In the genomic region with DNA sequence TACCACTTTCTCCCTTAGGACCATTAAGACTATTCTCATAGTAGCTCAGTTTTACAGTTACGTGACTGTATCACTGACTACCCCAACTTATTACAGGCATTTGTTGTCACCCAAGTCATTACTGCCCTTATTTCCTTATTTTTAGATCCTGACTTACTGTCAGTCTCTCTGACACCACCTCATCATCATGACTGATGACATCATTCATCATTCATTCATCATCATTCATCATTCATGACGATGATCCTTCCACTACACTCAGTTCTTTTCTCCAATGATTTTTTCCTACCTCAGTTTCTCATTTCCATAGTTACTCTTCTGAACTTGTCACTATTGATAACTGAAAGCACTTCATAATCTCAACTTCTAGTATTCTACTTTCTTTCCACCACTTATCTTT, we compare ENCODE assay signal across 18 cellular contexts.
"Had no signal": no experiment of that assay in that cellular context is flagged by ENCODE, and none has a peak within 500 bp of the region (broad histone marks: within the 10 kb centered on the region; RNA-seq: fewer than 3 reads in every experiment).

No MANE protein-coding gene starts in this region.

- H3K36me3 ChIP-seq: colonic mucosa, prostate gland had no signal

- H3K27me3 ChIP-seq: colonic mucosa, heart left ventricle, suprapubic skin, upper lobe of right lung had no signal

- H3K4me1 ChIP-seq: colonic mucosa, prostate gland, suprapubic skin, upper lobe of right lung had no signal

- H3K27ac ChIP-seq: colonic mucosa, heart left ventricle, prostate gland, suprapubic skin, upper lobe of right lung had no signal

- FAIRE-seq: frontal cortex, small intestine had no signal

- DNase-seq: activated CD4-positive, alpha-beta T cell treated with anti-CD3 and anti-CD28 coated beads for 48 hours; activated CD8-positive, alpha-beta memory T cell treated with anti-CD3 and anti-CD28 coated beads for 24 hours; activated naive CD4-positive, alpha-beta T cell treated with anti-CD3 and anti-CD28 coated beads, Interleukin-2, amount 10 ng/mL, durations not matched to agents 7 days and 5 days; colonic mucosa; heart left ventricle; immature natural killer cell; left colon; right cardiac atrium; small intestine; stimulated activated CD4-positive, alpha-beta T cell treated with anti-CD3 and anti-CD28 coated beads, Interleukin-4, amount 100 ng/mL, for 24 hours; stimulated activated naive CD4-positive, alpha-beta T cell; upper lobe of right lung had no signal

- H3K4me3 ChIP-seq: colonic mucosa, heart left ventricle, lung, prostate gland, suprapubic skin, upper lobe of right lung had no signal

- H3K9me3 ChIP-seq: colonic mucosa, heart left ventricle, prostate gland, suprapubic skin, upper lobe of right lung had no signal

- ATAC-seq: heart left ventricle, left colon, right cardiac atrium, SK-N-SH treated with all-trans-retinoic acid at 6 μM for 48 hours, upper lobe of right lung, WTC11 had no signal
